In genomic region chr12:33566403-33566802, GRCh38 we compare ENCODE assay signal across 2 cellular contexts.
TF ChIP-seq lines count a peak whose summit lies in the region.

No MANE protein-coding gene starts in this region.

TF ChIP-seq in HepG2, 621 proteins besides CTCF, POLR2A, EP300 and RAD21 (continued from another document):
- TF ChIP-seq RXRB (CRISPR knock-in tag; IDR thresholded peaks at IDR 0.05; ENCODE audit: borderline replicate concordance): no peak

TF ChIP-seq in HEK293, 187 proteins besides CTCF, POLR2A, EP300 and RAD21 (continued from another document):
- no peak for TF ChIP-seq ZNF362 (tag by site-specific recombination; IDR thresholded peaks at IDR 0.05)
